17 cellular contexts compared by ENCODE assay signal in genomic region chr10:22643696-22644621, GRCh38.
DNase-seq lines count a peak whose midpoint lies in the region; TF ChIP-seq lines count a peak whose summit lies in the region.
"Had no signal": no experiment of that assay in that cellular context is flagged by ENCODE, and none has a peak within 500 bp of the region (broad histone marks: within the 10 kb centered on the region; RNA-seq: fewer than 3 reads in every experiment).

No MANE protein-coding gene starts in this region.

- H3K9me3 Mint-ChIP-seq in activated naive CD4-positive, alpha-beta T cell treated with anti-CD3 and anti-CD28 coated beads, Interleukin-2, amount 50 U/mL, for 24 hours, result no peaks in the 10 kb centered on the region
- no peaks in the 10 kb centered on the region for H3K9me3 Mint-ChIP-seq in activated CD4-positive, alpha-beta memory T cell treated with anti-CD3 and anti-CD28 coated beads for 36 hours

- CTCF ChIA-PET in activated CD4-positive, alpha-beta memory T cell treated with anti-CD3 and anti-CD28 coated beads for 36 hours (lab: Charles Lee), result no interaction called here

- peak overlapping the region; percentile 19 for H3K4me3 Mint-ChIP-seq in activated naive CD4-positive, alpha-beta T cell treated with anti-CD3 and anti-CD28 coated beads, Interleukin-2, amount 50 U/mL, for 24 hours
- H3K4me3 Mint-ChIP-seq in activated CD4-positive, alpha-beta memory T cell treated with anti-CD3 and anti-CD28 coated beads for 36 hours, result no peak overlapping the region

- TF ChIP-seq POLR2A in erythroblast (IDR thresholded peaks at IDR 0.05; ENCODE audit: low read length), result no peak

- no peak for DNase-seq in activated naive CD4-positive, alpha-beta T cell (lab: John Stamatoyannopoulos, UW)
- DNase-seq in activated CD4-positive, alpha-beta memory T cell treated with anti-CD3 and anti-CD28 coated beads for 36 hours, result no peak
- DNase-seq in erythroblast (lab: John Stamatoyannopoulos, UW), result peak; percentile 45 to 55
- DNase-seq in hypothalamus (lab: John Stamatoyannopoulos, UW), result no peak
- no peak for DNase-seq in stimulated activated CD4-positive, alpha-beta T cell treated with anti-CD3 and anti-CD28 coated beads, Interleukin-15, amount 100 ng/mL, for 24 hours
- no peak for DNase-seq in NCI-H1092 treated with DMSO at 0.1 percent for 48 hours (lab: John Stamatoyannopoulos, UW)
- DNase-seq in AG08395 (ENCODE audit: low spot score), result no peak
- DNase-seq: activated CD4-positive, CD25-positive, alpha-beta regulatory T cell treated with anti-CD3 and anti-CD28 coated beads, Interleukin-2, amount 50 U/mL, for 72 hours; activated effector memory CD4-positive, alpha-beta T cell treated with Interleukin-2 at 50 U/mL for 16 hours; DND-41; gastrocnemius medialis; HCEC 1CT; KBM-7; NCI-H1417 treated with DMSO at 0.1 percent for 48 hours; NCI-H510A; stimulated activated naive CD4-positive, alpha-beta T cell had no signal

- POLR2A ChIA-PET in activated CD4-positive, alpha-beta memory T cell treated with anti-CD3 and anti-CD28 coated beads for 36 hours (lab: Charles Lee), result no interaction called here

- no peaks in the 10 kb centered on the region for H3K27me3 Mint-ChIP-seq in activated naive CD4-positive, alpha-beta T cell treated with anti-CD3 and anti-CD28 coated beads, Interleukin-2, amount 50 U/mL, for 24 hours
- no peaks in the 10 kb centered on the region for H3K27me3 Mint-ChIP-seq in activated CD4-positive, alpha-beta memory T cell treated with anti-CD3 and anti-CD28 coated beads for 36 hours

- peaks cover 9% of the 10 kb centered on the region for H3K36me3 Mint-ChIP-seq in activated naive CD4-positive, alpha-beta T cell treated with anti-CD3 and anti-CD28 coated beads, Interleukin-2, amount 50 U/mL, for 24 hours
- H3K36me3 Mint-ChIP-seq in activated CD4-positive, alpha-beta memory T cell treated with anti-CD3 and anti-CD28 coated beads for 36 hours, result peaks cover 6% of the 10 kb centered on the region

- H3K4me1 Mint-ChIP-seq in activated naive CD4-positive, alpha-beta T cell treated with anti-CD3 and anti-CD28 coated beads, Interleukin-2, amount 50 U/mL, for 24 hours, result peaks cover 82% of the 10 kb centered on the region
- H3K4me1 Mint-ChIP-seq in activated CD4-positive, alpha-beta memory T cell treated with anti-CD3 and anti-CD28 coated beads for 36 hours (ENCODE audit: low read depth), result peaks cover 80% of the 10 kb centered on the region

- peak overlapping the region; percentile 94 for H3K27ac Mint-ChIP-seq in activated naive CD4-positive, alpha-beta T cell treated with anti-CD3 and anti-CD28 coated beads, Interleukin-2, amount 50 U/mL, for 24 hours
- peak overlapping the region; percentile 71 for H3K27ac Mint-ChIP-seq in activated CD4-positive, alpha-beta memory T cell treated with anti-CD3 and anti-CD28 coated beads for 36 hours

- intact Hi-C loops in activated CD4-positive, alpha-beta memory T cell treated with anti-CD3 and anti-CD28 coated beads for 36 hours (cut with micrococcal nuclease), result no loop called here

Comparison
In these comparisons a context has a peak if more than half of its experiments do, and no peak if none do; other contexts are left out.
1. DNase-seq: peak in erythroblast (2 of 2); none in activated naive CD4-positive, alpha-beta T cell (0 of 4), activated CD4-positive, alpha-beta memory T cell treated with anti-CD3 and anti-CD28 coated beads for 36 hours (single experiment), hypothalamus (0 of 51), stimulated activated CD4-positive, alpha-beta T cell treated with anti-CD3 and anti-CD28 coated beads, Interleukin-15, amount 100 ng/mL, for 24 hours (single experiment), NCI-H1092 treated with DMSO at 0.1 percent for 48 hours (single experiment) and AG08395 (single experiment).